In the genomic region with DNA sequence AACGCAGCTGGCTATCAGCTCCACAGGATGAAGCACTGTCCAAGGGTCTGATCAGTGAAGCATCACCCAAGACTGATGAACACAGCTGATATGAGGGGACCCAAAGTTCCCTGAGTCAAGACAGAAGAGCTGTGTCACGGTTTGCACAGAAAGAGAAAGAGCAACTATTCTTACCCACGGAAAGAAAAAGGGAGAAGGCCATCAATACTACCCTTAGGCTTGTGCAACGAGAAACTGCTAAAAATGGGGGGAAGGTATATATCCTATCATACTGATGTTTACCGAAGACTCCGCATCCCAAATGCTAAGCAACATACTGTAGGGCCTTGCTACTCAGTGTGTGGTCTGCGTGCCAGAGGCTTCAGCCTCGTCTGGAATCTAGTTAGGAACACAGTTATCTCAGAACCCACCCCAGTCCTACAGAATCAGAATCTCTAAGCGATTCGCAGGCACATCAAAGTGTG, we compare ENCODE assay signal across 6 cellular contexts. TPM values are rescaled to one million over a fixed set of nuclear protein-coding genes. Genes with fewer than 3 reads are reported as not detected.
DNase-seq lines count a peak whose midpoint lies in the region; ATAC-seq and TF ChIP-seq lines count a peak whose summit lies in the region.

No MANE protein-coding gene starts in this region.

- no peak for TF ChIP-seq EP300 in esophagus muscularis mucosa (IDR thresholded peaks at IDR 0.05)

- peak overlapping the region; percentile 96 for H3K27ac Mint-ChIP-seq in stimulated activated naive B cell treated with anti-CD40 and anti-IgM and Interleukin-4, amounts not matched to agents 10 μg/mL and 1 μg/mL and 100 μg/mL, for 72 hours

- H3K9me3 Mint-ChIP-seq in stimulated activated naive B cell treated with anti-CD40 and anti-IgM and Interleukin-4, amounts not matched to agents 10 μg/mL and 1 μg/mL and 100 μg/mL, for 72 hours, result no peaks in the 10 kb centered on the region

- H3K4me3 ChIP-seq in AG04449 (ENCODE audit: low read depth, low read length), result peak overlapping the region; percentile 82
- peak overlapping the region; percentile 98 for H3K4me3 ChIP-seq in NB4 (ENCODE audit: low read depth, low read length)
- peak overlapping the region; percentile 81 to 95 (median 94) for H3K4me3 ChIP-seq in esophagus muscularis mucosa

- peaks cover 30 to 47% of the 10 kb centered on the region in 2 donors for H3K4me1 Mint-ChIP-seq in stimulated activated naive B cell treated with anti-CD40 and anti-IgM and Interleukin-4, amounts not matched to agents 10 μg/mL and 1 μg/mL and 100 μg/mL, for 72 hours

- no peaks in the 10 kb centered on the region for H3K27me3 ChIP-seq in esophagus muscularis mucosa

- H3K27me3 Mint-ChIP-seq in stimulated activated naive B cell treated with anti-CD40 and anti-IgM and Interleukin-4, amounts not matched to agents 10 μg/mL and 1 μg/mL and 100 μg/mL, for 72 hours, result peaks cover 3 to 6% of the 10 kb centered on the region in 2 donors

- H3K4me1 ChIP-seq in esophagus muscularis mucosa, result peaks cover 27 to 51% (median 45%) of the 10 kb centered on the region in 4 donors

- CTCF ChIA-PET in AG04449 (lab: Yijun Ruan, JAX), result no interaction called here

- H3K9me3 ChIP-seq in esophagus muscularis mucosa, result no peaks in the 10 kb centered on the region

- TF ChIP-seq CTCF in AG04449 (IDR thresholded peaks at IDR 0.05; ENCODE audit: insufficient read depth, low read length, missing control alignments) (no peak), NB4 (IDR thresholded peaks at IDR 0.05; ENCODE audit: low read depth, low read length) (no peak), esophagus muscularis mucosa (IDR thresholded peaks at IDR 0.05) (no peak)

- H3K4me3 Mint-ChIP-seq in stimulated activated naive B cell treated with anti-CD40 and anti-IgM and Interleukin-4, amounts not matched to agents 10 μg/mL and 1 μg/mL and 100 μg/mL, for 72 hours, result peak overlapping the region; percentile 89 to 93

- DNase-seq in AG04449 (ENCODE audit: low read depth, low spot score) (no peak), NB4 (ENCODE audit: low read depth) (no peak), esophagus muscularis mucosa (ENCODE audit: extremely low spot score) (no peak)
- DNase-seq in stimulated activated naive B cell treated with anti-CD40 and anti-IgM and Interleukin-4, amounts not matched to agents 10 μg/mL and 1 μg/mL and 100 μg/mL, for 72 hours, result no peak
- no peak for DNase-seq in activated CD8-positive, alpha-beta memory T cell treated with anti-CD3 and anti-CD28 coated beads, Interleukin-2, amount 50 U/mL, for 48 hours

- peak overlapping the region; percentile 86 to 90 (median 88) for H3K27ac ChIP-seq in esophagus muscularis mucosa (replicated peaks in 1 of 4)

- peaks cover 9 to 10% of the 10 kb centered on the region in 2 donors for H3K36me3 Mint-ChIP-seq in stimulated activated naive B cell treated with anti-CD40 and anti-IgM and Interleukin-4, amounts not matched to agents 10 μg/mL and 1 μg/mL and 100 μg/mL, for 72 hours

- 3% methylated on average over 10 of the region's 10 CpGs for WGBS in esophagus muscularis mucosa

- TF ChIP-seq POLR2A in NB4 (IDR thresholded peaks at IDR 0.05; ENCODE audit: extremely low read depth, insufficient read length), result no peak
- TF ChIP-seq POLR2A in esophagus muscularis mucosa (IDR thresholded peaks at IDR 0.05; ENCODE audit: low read depth), result no peak

- POLR2A ChIA-PET in AG04449 (lab: Yijun Ruan, JAX), result interaction anchor here (0.5 to 0.6 kb wide), 2 partner anchors 10 to 15 kb away, joined by 3 read pairs; no protein-coding TSS in a partner anchor

- ATAC-seq in stimulated activated naive B cell treated with anti-CD40 and anti-IgM and Interleukin-4, amounts not matched to agents 10 μg/mL and 1 μg/mL and 100 μg/mL, for 72 hours (replicated peaks), result peak in 1 of 2 donors; percentile 9
- no peak for ATAC-seq in HG03135 (IDR thresholded peaks at IDR 0.05; ENCODE audit: unreplicated experiment)

- intact Hi-C loops in esophagus muscularis mucosa (cut with DNase I), result loop anchor here (5.0 kb wide), 1 partner anchor 48 kb away; a partner anchor contains a TSS

- H3K36me3 ChIP-seq in esophagus muscularis mucosa, result peaks cover 0 to 16% (median 9%) of the 10 kb centered on the region in 4 donors

RNA-seq across cellular contexts. Expression of a gene that starts 0.7 kb away (rescaled TPM):
- total RNA-seq in esophagus muscularis mucosa, result 10 to 100 TPM; 10.8 to 15.7 (median 14.3) TPM

RNA-seq across cellular contexts. Expression of a gene that starts 0.7 kb away (rescaled TPM):
- 10 to 100 TPM in 1 of 4 donors, 1 to 10 TPM in 3; 5.8 to 10.3 (median 7.6) TPM for total RNA-seq in esophagus muscularis mucosa

RNA-seq across cellular contexts. Expression of a gene that starts 14.3 kb away (rescaled TPM):
- 10 to 100 TPM in 3 of 4 donors, 1 to 10 TPM in 1; 8.3 to 20.0 (median 15.3) TPM for total RNA-seq in esophagus muscularis mucosa

RNA-seq across cellular contexts. Expression of a gene that starts 45.5 kb away (rescaled TPM):
- 10 to 100 TPM; 64.4 to 86.0 (median 69.7) TPM for total RNA-seq in esophagus muscularis mucosa

RNA-seq across cellular contexts. Expression of a gene that starts 50.3 kb away (rescaled TPM):
- 10 to 100 TPM; 18.7 to 30.0 (median 27.8) TPM for total RNA-seq in esophagus muscularis mucosa
